ENCODE assay signal across 27 cellular contexts in genomic region chr3:153190923-153191322, GRCh38.
"Had no signal": no experiment of that assay in that cellular context is flagged by ENCODE, and none has a peak within 500 bp of the region (broad histone marks: within the 10 kb centered on the region; RNA-seq: fewer than 3 reads in every experiment).

No MANE protein-coding gene starts in this region.

- H3K4me1 ChIP-seq: colonic mucosa, esophagus squamous epithelium, foreskin keratinocyte, gastrocnemius medialis, gastroesophageal sphincter, heart left ventricle, heart right ventricle had no signal

- H3K27me3 ChIP-seq: colonic mucosa, dorsolateral prefrontal cortex, esophagus muscularis mucosa, esophagus squamous epithelium, foreskin keratinocyte, gastrocnemius medialis, gastroesophageal sphincter, heart left ventricle, heart right ventricle had no signal

- H3K27ac ChIP-seq: colonic mucosa, coronary artery, dorsolateral prefrontal cortex, epithelial cell of prostate, esophagus muscularis mucosa, esophagus squamous epithelium, foreskin keratinocyte, gastrocnemius medialis, gastroesophageal sphincter, heart left ventricle, heart right ventricle had no signal

- FAIRE-seq: endometrium, endothelial cell of umbilical vein, frontal cortex had no signal

- H3K9me3 ChIP-seq: colonic mucosa, esophagus muscularis mucosa, esophagus squamous epithelium, gastrocnemius medialis, gastroesophageal sphincter, heart left ventricle, heart right ventricle had no signal

- DNase-seq: colonic mucosa; cortex of kidney; dermis blood vessel endothelial cell; dorsolateral prefrontal cortex; effector CD4-positive, alpha-beta T cell; effector CD8-positive, alpha-beta T cell; effector memory CD4-positive, alpha-beta T cell; effector memory CD8-positive, alpha-beta T cell; endodermal cell; erythroblast; esophagus squamous epithelium; foreskin fibroblast; foreskin keratinocyte; foreskin melanocyte; gastrocnemius medialis; glutamatergic neuron; head of caudate nucleus; heart left ventricle; heart right ventricle had no signal

- H3K4me3 ChIP-seq: colonic mucosa, coronary artery, dorsolateral prefrontal cortex, esophagus muscularis mucosa, esophagus squamous epithelium, gastrocnemius medialis, gastroesophageal sphincter, heart left ventricle, heart right ventricle had no signal

- ATAC-seq: effector memory CD8-positive, alpha-beta T cell; esophagus mucosa; foreskin keratinocyte; gastrocnemius medialis; gastroesophageal sphincter; heart left ventricle; heart right ventricle had no signal

- H3K36me3 ChIP-seq: colonic mucosa, esophagus muscularis mucosa, esophagus squamous epithelium, gastrocnemius medialis, gastroesophageal sphincter, heart left ventricle, heart right ventricle had no signal
